Comparison of ENCODE assay signal across 8 cellular contexts in genomic region chr7:149284343-149284742, GRCh38. TPM values are rescaled to one million over a fixed set of nuclear protein-coding genes. Genes with fewer than 3 reads are reported as not detected.
A peak's percentile ranks its signal among the peaks of the same experiment; 100 is the strongest.
DNase-seq lines count a peak whose midpoint lies in the region; TF ChIP-seq lines count a peak whose summit lies in the region.

No MANE protein-coding gene starts in this region.

- H3K27ac ChIP-seq in muscle layer of duodenum (ENCODE audit: low read length) (no peak overlapping the region), Karpas-422 (ENCODE audit: low read length) (no peak overlapping the region)

- H3K9me2 ChIP-seq in Karpas-422 (replicated peaks; ENCODE audit: insufficient read depth, low read length), result no peaks in the 10 kb centered on the region

- H3K9me3 ChIP-seq in muscle layer of duodenum (ENCODE audit: control insufficient read depth in 1 of 2, low read length in 2 of 2), result no peaks in the 10 kb centered on the region
- no peaks in the 10 kb centered on the region for H3K9me3 ChIP-seq in Karpas-422 (ENCODE audit: low read length)

- TF ChIP-seq CTCF in foreskin fibroblast (IDR thresholded peaks at IDR 0.05; ENCODE audit: low read depth, low read length), result no peak

- H3K9ac ChIP-seq in Karpas-422 (ENCODE audit: low read length), result no peak overlapping the region

- no peaks in the 10 kb centered on the region for H3K79me2 ChIP-seq in Karpas-422 (ENCODE audit: low read length)

- DNase-seq in COR-L47 (lab: John Stamatoyannopoulos, UW) (peak; percentile 17), midbrain (lab: John Stamatoyannopoulos, UW) (no peak), NCI-H524 (lab: John Stamatoyannopoulos, UW) (no peak), Karpas-422 (no peak), foreskin fibroblast (no peak)
- DNase-seq in Jurkat, Clone E6-1 (ENCODE audit: low read depth, low spot score), result peak; percentile 92
- peak; percentile 31 for DNase-seq in activated CD8-positive, alpha-beta memory T cell treated with anti-CD3 and anti-CD28 coated beads, Interleukin-2, amount 50 U/mL, for 4 hours

- peaks cover 5 to 41% of the 10 kb centered on the region in 2 donors for H3K36me3 ChIP-seq in muscle layer of duodenum (ENCODE audit: control insufficient read depth in 1 of 2, insufficient read depth in 2 of 2, low read length in 2 of 2)
- H3K36me3 ChIP-seq in Karpas-422 (ENCODE audit: insufficient read depth, low read length), result peaks cover 9% of the 10 kb centered on the region; the same call in 1 of the 2 replicates

- no peak overlapping the region for H2AFZ ChIP-seq in Karpas-422 (ENCODE audit: low read length)

- H3K27me3 ChIP-seq in muscle layer of duodenum (ENCODE audit: low read depth, low read length), result no peaks in the 10 kb centered on the region
- H3K27me3 ChIP-seq in Karpas-422 (ENCODE audit: low read length), result no peaks in the 10 kb centered on the region

- H4K20me1 ChIP-seq in Karpas-422 (ENCODE audit: insufficient read depth, low read depth, low read length), result no peaks in the 10 kb centered on the region

- H3K4me2 ChIP-seq in Karpas-422 (ENCODE audit: low read depth, low read length, poor library complexity, severe bottlenecking), result no peak overlapping the region

- H3K4me1 ChIP-seq in muscle layer of duodenum (ENCODE audit: control insufficient read depth in 1 of 2, insufficient read depth in 2 of 2, low read length in 2 of 2), result peaks cover 0 to 8% of the 10 kb centered on the region in 2 donors
- H3K4me1 ChIP-seq in Karpas-422 (ENCODE audit: low read length), result peaks cover 3% of the 10 kb centered on the region

- H3K4me3 ChIP-seq in Jurkat, Clone E6-1 (ENCODE audit: low read length), result no peak overlapping the region
- H3K4me3 ChIP-seq in muscle layer of duodenum (ENCODE audit: low read depth in 1 of 2, low read length in 2 of 2) (peak overlapping the region; percentile 33 to 71), Karpas-422 (ENCODE audit: low read length) (no peak overlapping the region), foreskin fibroblast (ENCODE audit: low read depth in 1 of 2, low read length in 2 of 2) (no peak overlapping the region)

RNA-seq across cellular contexts. Expression of gene ZNF783, which starts 22.3 kb away (rescaled TPM):
- polyA plus RNA-seq in Jurkat, Clone E6-1 (2012; ENCODE audit: insufficient read depth, insufficient read length), result 20.0 TPM
- 24.3 and 50.0 TPM in 2 replicates for total RNA-seq in Karpas-422 (2014; rRNA removed; shearing (Covaris generic); ENCODE audit: low replicate concordance)

RNA-seq across cellular contexts. Expression of gene ZNF212, which starts 44.9 kb away (rescaled TPM):
- 12.8 TPM for polyA plus RNA-seq in Jurkat, Clone E6-1 (2012; ENCODE audit: insufficient read depth, insufficient read length)
- total RNA-seq in Karpas-422 (2014; rRNA removed; shearing (Covaris generic); ENCODE audit: low replicate concordance), result 3.5 and 14.6 TPM in 2 replicates

Comparison
In these comparisons a context has a peak if more than half of its experiments do, and no peak if none do; other contexts are left out.
1. DNase-seq: peak in COR-L47 (single experiment), Jurkat, Clone E6-1 (single experiment) and activated CD8-positive, alpha-beta memory T cell treated with anti-CD3 and anti-CD28 coated beads, Interleukin-2, amount 50 U/mL, for 4 hours (single experiment); none in midbrain (single experiment), NCI-H524 (0 of 2), Karpas-422 (single experiment) and foreskin fibroblast (0 of 2).
2. H3K4me3 ChIP-seq: peak in muscle layer of duodenum (2 of 2); none in Jurkat, Clone E6-1 (single experiment), Karpas-422 (single experiment) and foreskin fibroblast (0 of 2).